In genomic region chr5:14869286-14870164, GRCh38 we compare ENCODE assay signal across 9 cellular contexts. TPM values are rescaled to one million over a fixed set of nuclear protein-coding genes. Genes with fewer than 3 reads are reported as not detected.
DNase-seq lines count a peak whose midpoint lies in the region; ATAC-seq, FAIRE-seq and TF ChIP-seq lines count a peak whose summit lies in the region.
"Had no signal": no experiment of that assay in that cellular context is flagged by ENCODE, and none has a peak within 500 bp of the region (broad histone marks: within the 10 kb centered on the region; RNA-seq: fewer than 3 reads in every experiment).

No MANE protein-coding gene starts in this region.

- H3K27me3 ChIP-seq in keratinocyte (ENCODE audit: control insufficient read depth, extremely low read depth, insufficient read depth, low read length) = no peaks in the 10 kb centered on the region

- ATAC-seq in activated T-helper 17 cell treated with anti-CD3 and anti-CD28 coated beads, Interleukin-2, amount 50 U/mL, for 72 hours (replicated peaks) = peak; percentile 69
- ATAC-seq in HG03135 (IDR thresholded peaks at IDR 0.05; ENCODE audit: unreplicated experiment) (no peak), HG03095 (IDR thresholded peaks at IDR 0.05; ENCODE audit: unreplicated experiment) (no peak)

- H3K4me3 ChIP-seq in NB4 (ENCODE audit: low read depth, low read length) = peak overlapping the region; percentile 75
- H3K4me3 ChIP-seq in keratinocyte (ENCODE audit: control insufficient read depth in 2 of 3, extremely low read depth in 1 of 3, insufficient read depth in 2 of 3, low read depth in 1 of 3, low read length in 3 of 3) = peak overlapping the region in 2 of 3 experiments; percentile 77 to 88
- H3K4me3 ChIP-seq: lung had no signal

- dilution Hi-C loops in keratinocyte (cut with MboI; ENCODE audit: extremely low pct_ligation_motif_present, low sequenced_read_pairs) = no loop called here

- peak; percentile 44 for FAIRE-seq in keratinocyte (lab: Jason Lieb, UNC)

- peaks cover 15% of the 10 kb centered on the region for H3K4me1 ChIP-seq in keratinocyte (ENCODE audit: control insufficient read depth, extremely low read depth, insufficient read depth, low read length)

- H3K4me3 Mint-ChIP-seq in activated T-helper 17 cell treated with anti-CD3 and anti-CD28 coated beads, Interleukin-2, amount 50 U/mL, for 72 hours = peak overlapping the region; percentile 91

- H3K36me3 Mint-ChIP-seq in activated T-helper 17 cell treated with anti-CD3 and anti-CD28 coated beads, Interleukin-2, amount 50 U/mL, for 72 hours (ENCODE audit: low read depth) = peaks cover 20% of the 10 kb centered on the region

- DNase-seq in NB4 (ENCODE audit: low read depth) = no peak
- DNase-seq in keratinocyte (ENCODE audit: low read depth, low spot score) = no peak
- peak; percentile 30 for DNase-seq in stimulated activated naive CD4-positive, alpha-beta T cell treated with Interleukin-2 at 50 U/mL for 16 hours (lab: John Stamatoyannopoulos, UW)
- DNase-seq in hepatic stellate cell (ENCODE audit: low spot score) = no peak
- DNase-seq in Kasumi-1 (lab: John Stamatoyannopoulos, UW) = no peak

- H3K79me2 ChIP-seq in keratinocyte (ENCODE audit: control insufficient read depth, insufficient read depth, low read length) = no peaks in the 10 kb centered on the region

- no peaks in the 10 kb centered on the region for H3K9me3 Mint-ChIP-seq in activated T-helper 17 cell treated with anti-CD3 and anti-CD28 coated beads, Interleukin-2, amount 50 U/mL, for 72 hours

- no peaks in the 10 kb centered on the region for H3K9me3 ChIP-seq in keratinocyte (ENCODE audit: control insufficient read depth, low read depth, low read length)

- H3K36me3 ChIP-seq in keratinocyte (ENCODE audit: control insufficient read depth in 2 of 2, extremely low read depth in 1 of 2, insufficient read depth in 2 of 2, low read length in 2 of 2) = no peaks in the 10 kb centered on the region

- no peak for TF ChIP-seq POLR2A in NB4 (IDR thresholded peaks at IDR 0.05; ENCODE audit: extremely low read depth, insufficient read length)

- H3K27ac ChIP-seq in keratinocyte (ENCODE audit: control insufficient read depth, insufficient read depth, low read length) = no peak overlapping the region

- no peak overlapping the region for H2AFZ ChIP-seq in keratinocyte (ENCODE audit: control insufficient read depth, low read length)

- peak overlapping the region; percentile 82 for H3K4me2 ChIP-seq in keratinocyte (ENCODE audit: control insufficient read depth, extremely low read depth, insufficient read depth, low read depth, low read length)

- H3K9me1 ChIP-seq in keratinocyte (ENCODE audit: control insufficient read depth, extremely low read depth, insufficient read depth, low read length) = no peaks in the 10 kb centered on the region

- no peaks in the 10 kb centered on the region for H4K20me1 ChIP-seq in keratinocyte (ENCODE audit: control insufficient read depth, extremely low read depth, insufficient read depth, low read length)

- no peaks in the 10 kb centered on the region for H3K27me3 Mint-ChIP-seq in activated T-helper 17 cell treated with anti-CD3 and anti-CD28 coated beads, Interleukin-2, amount 50 U/mL, for 72 hours

- peak overlapping the region; percentile 98 for H3K27ac Mint-ChIP-seq in activated T-helper 17 cell treated with anti-CD3 and anti-CD28 coated beads, Interleukin-2, amount 50 U/mL, for 72 hours

- TF ChIP-seq CTCF in NB4 (IDR thresholded peaks at IDR 0.05; ENCODE audit: low read depth, low read length) (no peak), keratinocyte (optimal IDR thresholded peaks at IDR 0.05 in 1 of 3, IDR thresholded peaks at IDR 0.05 in 1 of 3, conservative IDR thresholded peaks at IDR 0.05 in 1 of 3; ENCODE audit: extremely low read depth in 1 of 3, insufficient read depth in 2 of 3, low read length in 3 of 3) (no peak)

- peak overlapping the region; percentile 48 for H3K9ac ChIP-seq in keratinocyte (ENCODE audit: control insufficient read depth, extremely low read depth, insufficient read depth, low read length)

- H3K4me1 Mint-ChIP-seq in activated T-helper 17 cell treated with anti-CD3 and anti-CD28 coated beads, Interleukin-2, amount 50 U/mL, for 72 hours = peaks cover 23% of the 10 kb centered on the region

RNA-seq across cellular contexts. Expression of gene ANKH, which starts 2.1 kb away (rescaled TPM):
- total RNA-seq in activated T-helper 17 cell treated with anti-CD3 and anti-CD28 coated beads, Interleukin-2, amount 50 U/mL, for 72 hours = 100 to 1,000 TPM; 101 to 193 TPM
- 12.6 to 13.8 TPM (median 12.9 TPM) in 3 replicates for polyA plus RNA-seq in keratinocyte
- polyA plus RNA-seq in keratinocyte (2011; ENCODE audit: low read depth) = 13.3 TPM
- 15.0 and 17.8 TPM in 2 replicates for polyA plus RNA-seq in keratinocyte (2011; cell fraction: cytosol; rRNA removed)
- 13.0 and 14.4 TPM in 2 replicates for polyA plus RNA-seq in keratinocyte (2011; cell fraction: nucleus; rRNA removed)
- polyA plus RNA-seq in keratinocyte (2012; ENCODE audit: low replicate concordance) = 17.4 and 28.5 TPM in 2 replicates
- 16.8 to 45.6 TPM (median 19.3 TPM) in 3 replicates for polyA minus RNA-seq in keratinocyte
- polyA minus RNA-seq in keratinocyte (2011; cell fraction: cytosol; rRNA and poly(A)+ RNA removed) = 14.6 TPM
- polyA minus RNA-seq in keratinocyte (2011; cell fraction: nucleus; rRNA and poly(A)+ RNA removed) = 9.7 and 15.7 TPM in 2 replicates
